ENCODE assay signal across 10 cellular contexts in genomic region chr1:197868751-197869501, GRCh38. TPM values are rescaled to one million over a fixed set of nuclear protein-coding genes. Genes with fewer than 3 reads are reported as not detected.
DNase-seq lines count a peak whose midpoint lies in the region; ATAC-seq and TF ChIP-seq lines count a peak whose summit lies in the region.
"Had no signal": no experiment of that assay in that cellular context is flagged by ENCODE, and none has a peak within 500 bp of the region (broad histone marks: within the 10 kb centered on the region; RNA-seq: fewer than 3 reads in every experiment).

No MANE protein-coding gene starts in this region.

- no peak overlapping the region for H3K27ac Mint-ChIP-seq in activated CD4-positive, alpha-beta memory T cell treated with anti-CD3 and anti-CD28 coated beads for 36 hours
- H3K27ac Mint-ChIP-seq: stimulated activated naive CD8-positive, alpha-beta T cell treated with anti-CD3 and anti-CD28 coated beads, Interleukin-15, Interleukin-2, amounts not matched to agents 100 ng/mL and 50 ng/mL, for 24 hours had no signal

- no peak overlapping the region for H2AFZ ChIP-seq in parathyroid adenoma

- no peak overlapping the region for H3K4me3 ChIP-seq in fibroblast of villous mesenchyme (ENCODE audit: low read depth, low read length)
- H3K4me3 ChIP-seq in parathyroid adenoma (ENCODE audit: low read depth, low read length): no peak overlapping the region

- H3K27ac ChIP-seq in C4-2B: no peak overlapping the region
- no peak overlapping the region for H3K27ac ChIP-seq in parathyroid adenoma

- H3K9ac ChIP-seq in parathyroid adenoma: no peak overlapping the region

- H3K4me1 Mint-ChIP-seq in activated CD4-positive, alpha-beta memory T cell treated with anti-CD3 and anti-CD28 coated beads for 36 hours (ENCODE audit: low read depth): no peaks in the 10 kb centered on the region

- CTCF ChIA-PET in activated CD4-positive, alpha-beta memory T cell treated with anti-CD3 and anti-CD28 coated beads for 36 hours (lab: Charles Lee): interaction anchor here (0.5 to 4.5 kb wide), 54 partner anchors 10 to 1595 kb away, joined by 3 to 146 read pairs (median 4); partner anchors contain the start of gene DENND1B

- no peaks in the 10 kb centered on the region for H3K4me1 ChIP-seq in parathyroid adenoma

- DNase-seq in NCI-H446 (lab: John Stamatoyannopoulos, UW) (peak; percentile 29 to 73), fibroblast of villous mesenchyme (ENCODE audit: low read depth) (peak; percentile 52)
- peak; percentile 50 for DNase-seq in activated CD4-positive, alpha-beta memory T cell treated with anti-CD3 and anti-CD28 coated beads for 36 hours

- H3K36me3 Mint-ChIP-seq in activated CD4-positive, alpha-beta memory T cell treated with anti-CD3 and anti-CD28 coated beads for 36 hours: no peaks in the 10 kb centered on the region

- H3K27me3 Mint-ChIP-seq in activated CD4-positive, alpha-beta memory T cell treated with anti-CD3 and anti-CD28 coated beads for 36 hours: no peaks in the 10 kb centered on the region
- H3K27me3 Mint-ChIP-seq: stimulated activated naive CD8-positive, alpha-beta T cell treated with anti-CD3 and anti-CD28 coated beads, Interleukin-15, Interleukin-2, amounts not matched to agents 100 ng/mL and 50 ng/mL, for 24 hours had no signal

- ATAC-seq in GM18502 (IDR thresholded peaks at IDR 0.05; ENCODE audit: poor library complexity, unreplicated experiment) (peak; percentile 97), HG02981 (IDR thresholded peaks at IDR 0.05; ENCODE audit: unreplicated experiment) (peak; percentile 78), GM18907 (IDR thresholded peaks at IDR 0.05; ENCODE audit: unreplicated experiment) (no peak)

- H3K36me3 ChIP-seq in parathyroid adenoma (ENCODE audit: control insufficient read depth, insufficient read depth, low read length): no peaks in the 10 kb centered on the region

- H3K79me2 ChIP-seq in parathyroid adenoma: no peaks in the 10 kb centered on the region

- no peaks in the 10 kb centered on the region for H3K27me3 ChIP-seq in parathyroid adenoma (ENCODE audit: control insufficient read depth, insufficient read depth, low read length)

- no peak overlapping the region for H3K4me3 Mint-ChIP-seq in activated CD4-positive, alpha-beta memory T cell treated with anti-CD3 and anti-CD28 coated beads for 36 hours
- H3K4me3 Mint-ChIP-seq: stimulated activated naive CD8-positive, alpha-beta T cell treated with anti-CD3 and anti-CD28 coated beads, Interleukin-15, Interleukin-2, amounts not matched to agents 100 ng/mL and 50 ng/mL, for 24 hours had no signal

- intact Hi-C loops in activated CD4-positive, alpha-beta memory T cell treated with anti-CD3 and anti-CD28 coated beads for 36 hours (cut with micrococcal nuclease): loop anchor here (1.0 to 5.0 kb wide), 7 partner anchors 92 to 469 kb away; partner anchors contain the start of gene DENND1B

- TF ChIP-seq CTCF in C4-2B (conservative IDR thresholded peaks at IDR 0.05): peak; percentile 87
- peak; percentile 72 for TF ChIP-seq CTCF in fibroblast of villous mesenchyme (IDR thresholded peaks at IDR 0.05; ENCODE audit: insufficient read depth, low read depth, low read length)
- peak; percentile 43 for TF ChIP-seq CTCF in parathyroid adenoma (IDR thresholded peaks at IDR 0.05)

- H3K9me3 ChIP-seq in parathyroid adenoma (ENCODE audit: control insufficient read depth, low read length): no peaks in the 10 kb centered on the region

- POLR2A ChIA-PET in activated CD4-positive, alpha-beta memory T cell treated with anti-CD3 and anti-CD28 coated beads for 36 hours (lab: Charles Lee): interaction anchor here (0.6 kb wide), 1 partner anchor 251 kb away, joined by 3 read pairs; no protein-coding TSS in a partner anchor

- H3K9me3 Mint-ChIP-seq in activated CD4-positive, alpha-beta memory T cell treated with anti-CD3 and anti-CD28 coated beads for 36 hours: no peaks in the 10 kb centered on the region
- H3K9me3 Mint-ChIP-seq: stimulated activated naive CD8-positive, alpha-beta T cell treated with anti-CD3 and anti-CD28 coated beads, Interleukin-15, Interleukin-2, amounts not matched to agents 100 ng/mL and 50 ng/mL, for 24 hours had no signal

- H3K4me2 ChIP-seq in parathyroid adenoma (ENCODE audit: low read length): no peak overlapping the region

RNA-seq across cellular contexts. Expression of gene C1orf53, which starts 33.5 kb away (rescaled TPM):
- under 1 TPM; 0.40 to 0.58 TPM for total RNA-seq in activated CD4-positive, alpha-beta memory T cell treated with anti-CD3 and anti-CD28 coated beads for 36 hours
- total RNA-seq in fibroblast of villous mesenchyme: 5.6 and 8.1 TPM in 2 replicates

RNA-seq across cellular contexts. Expression of gene LHX9, which starts 48.2 kb away (rescaled TPM):
- not detected for total RNA-seq in activated CD4-positive, alpha-beta memory T cell treated with anti-CD3 and anti-CD28 coated beads for 36 hours
- under 0.01 TPM in 1 of 2 replicates, not detected in the other for total RNA-seq in fibroblast of villous mesenchyme
- total RNA-seq: activated CD8-positive, alpha-beta memory T cell treated with anti-CD3 and anti-CD28 coated beads for 36 hours had no signal
